ENCODE assay signal across 8 cellular contexts in the genomic region with DNA sequence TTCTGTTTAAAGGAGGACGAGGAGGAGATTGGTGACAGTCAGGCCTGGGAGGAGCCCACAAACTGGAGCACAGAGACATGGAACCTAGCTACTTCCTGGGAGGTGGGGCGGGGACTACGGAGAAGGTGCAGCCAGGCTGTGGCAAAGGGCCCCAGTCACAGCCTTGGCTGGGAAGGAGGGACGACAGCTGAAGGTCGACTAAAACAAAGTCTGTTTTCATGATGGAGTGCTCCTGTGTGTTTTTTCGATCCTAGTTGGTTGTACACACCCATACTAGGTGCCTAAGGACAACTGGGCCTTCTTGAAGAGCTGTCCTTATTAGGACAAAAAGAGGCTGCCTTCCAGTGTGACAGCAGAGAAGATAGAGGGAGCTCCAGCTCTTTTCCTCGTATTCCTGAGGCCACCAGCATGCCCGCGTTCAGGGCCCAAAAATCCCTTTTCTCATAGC. TPM values are rescaled to one million over a fixed set of nuclear protein-coding genes. Genes with fewer than 3 reads are reported as not detected.
A peak's percentile ranks its signal among the peaks of the same experiment; 100 is the strongest.
DNase-seq lines count a peak whose midpoint lies in the region; ATAC-seq and TF ChIP-seq lines count a peak whose summit lies in the region.

No MANE protein-coding gene starts in this region.

- POLR2A ChIA-PET in CD8-positive, alpha-beta T cell (lab: Charles Lee) = interaction anchor here (0.6 to 1.8 kb wide), 5 partner anchors 13 to 97 kb away, joined by 4 to 5 read pairs (median 5); partner anchors contain the start of genes CREB3 and TLN1
- POLR2A ChIA-PET in naive thymus-derived CD8-positive, alpha-beta T cell (lab: Charles Lee) = interaction anchor here (0.9 to 8.7 kb wide), 7 partner anchors 14 to 95 kb away, joined by 3 to 180 read pairs (median 4); partner anchors contain the start of genes CREB3, SIT1 and TLN1

- peaks cover 59% of the 10 kb centered on the region for H3K4me1 ChIP-seq in CD8-positive, alpha-beta T cell (ENCODE audit: insufficient read depth, low read length)
- H3K4me1 ChIP-seq in Karpas-422 (ENCODE audit: low read length) (peaks cover 76% of the 10 kb centered on the region), colonic mucosa (peaks cover 24% of the 10 kb centered on the region)

- H2AFZ ChIP-seq in Karpas-422 (ENCODE audit: low read length) = no peak overlapping the region

- no peaks in the 10 kb centered on the region for H3K9me2 ChIP-seq in Karpas-422 (replicated peaks; ENCODE audit: insufficient read depth, low read length)

- H3K36me3 ChIP-seq in CD8-positive, alpha-beta T cell (ENCODE audit: insufficient read depth, low read length) = peaks cover 6% of the 10 kb centered on the region
- H3K36me3 ChIP-seq in Karpas-422 (ENCODE audit: insufficient read depth, low read length) (peaks cover 14% of the 10 kb centered on the region; the same call in 1 of the 2 replicates), colonic mucosa (no peaks in the 10 kb centered on the region)

- H3K27me3 ChIP-seq in CD8-positive, alpha-beta T cell (ENCODE audit: insufficient read depth, low read length) = no peaks in the 10 kb centered on the region
- H3K27me3 ChIP-seq in Karpas-422 (ENCODE audit: low read length) = no peaks in the 10 kb centered on the region
- no peaks in the 10 kb centered on the region for H3K27me3 ChIP-seq in colonic mucosa

- no peaks in the 10 kb centered on the region for H3K9me3 ChIP-seq in CD8-positive, alpha-beta T cell (ENCODE audit: low read length)
- H3K9me3 ChIP-seq in Karpas-422 (ENCODE audit: low read length) (no peaks in the 10 kb centered on the region), colonic mucosa (no peaks in the 10 kb centered on the region)

- no peak for TF ChIP-seq CTCF in CD8-positive, alpha-beta T cell (IDR thresholded peaks at IDR 0.05)
- peak; percentile 49 for TF ChIP-seq CTCF in colonic mucosa (IDR thresholded peaks at IDR 0.05)
- TF ChIP-seq CTCF in GM20000 (IDR thresholded peaks at IDR 0.05; ENCODE audit: extremely low read depth, missing control alignments) = no peak

- peak overlapping the region; percentile 35 for H3K4me3 Mint-ChIP-seq in CD8-positive, alpha-beta T cell
- H3K4me3 Mint-ChIP-seq in naive thymus-derived CD8-positive, alpha-beta T cell = peak overlapping the region in 9 of 10 donors; percentile 10 to 88 (median 42)

- ATAC-seq in CD8-positive, alpha-beta T cell = no peak
- ATAC-seq in naive thymus-derived CD8-positive, alpha-beta T cell = no peak
- no peak for ATAC-seq in GM21390 (IDR thresholded peaks at IDR 0.05; ENCODE audit: unreplicated experiment)
- ATAC-seq in HG02759 (IDR thresholded peaks at IDR 0.05; ENCODE audit: unreplicated experiment) = no peak

- no peak for DNase-seq in CD8-positive, alpha-beta T cell
- DNase-seq in Karpas-422 (no peak), colonic mucosa (peak; percentile 65), GM20000 (ENCODE audit: low spot score) (no peak), DMS79 treated with DMSO at 0.1 percent for 48 hours (lab: John Stamatoyannopoulos, UW) (no peak)
- no peak for DNase-seq in naive thymus-derived CD8-positive, alpha-beta T cell

- no peaks in the 10 kb centered on the region for H3K9me3 Mint-ChIP-seq in CD8-positive, alpha-beta T cell
- peaks cover 0 to 6% (median 0%) of the 10 kb centered on the region in 9 donors for H3K9me3 Mint-ChIP-seq in naive thymus-derived CD8-positive, alpha-beta T cell

- peaks cover 32% of the 10 kb centered on the region for H3K79me2 ChIP-seq in Karpas-422 (ENCODE audit: low read length)

- CTCF ChIA-PET in CD8-positive, alpha-beta T cell (lab: Charles Lee) = interaction anchor here (0.7 to 14.4 kb wide), 17 partner anchors 9 to 187 kb away, joined by 3 to 193 read pairs (median 5); partner anchors contain the start of genes CREB3, TLN1 and TPM2

- peaks cover 79% of the 10 kb centered on the region for H3K4me1 Mint-ChIP-seq in CD8-positive, alpha-beta T cell (ENCODE audit: low read depth)
- H3K4me1 Mint-ChIP-seq in naive thymus-derived CD8-positive, alpha-beta T cell = peaks cover 45 to 95% (median 87%) of the 10 kb centered on the region in 4 donors

- H4K20me1 ChIP-seq in Karpas-422 (ENCODE audit: insufficient read depth, low read depth, low read length) = no peaks in the 10 kb centered on the region

- H3K9ac ChIP-seq in Karpas-422 (ENCODE audit: low read length) (peak overlapping the region; percentile 33), colonic mucosa (ENCODE audit: low read depth in 2 of 2, low read length in 2 of 2) (peak overlapping the region; percentile 33 to 64)

- peaks cover 2% of the 10 kb centered on the region for H3K27me3 Mint-ChIP-seq in CD8-positive, alpha-beta T cell (ENCODE audit: low read depth)
- H3K27me3 Mint-ChIP-seq in naive thymus-derived CD8-positive, alpha-beta T cell = peaks cover 0 to 5% (median 0%) of the 10 kb centered on the region in 5 donors

- H3K36me3 Mint-ChIP-seq in CD8-positive, alpha-beta T cell = peaks cover 30% of the 10 kb centered on the region
- peaks cover 4 to 29% (median 13%) of the 10 kb centered on the region in 3 donors for H3K36me3 Mint-ChIP-seq in naive thymus-derived CD8-positive, alpha-beta T cell

- H3K4me2 ChIP-seq in Karpas-422 (ENCODE audit: low read depth, low read length, poor library complexity, severe bottlenecking) = peak overlapping the region; percentile 90

- peak overlapping the region; percentile 77 for H3K27ac Mint-ChIP-seq in CD8-positive, alpha-beta T cell
- peak overlapping the region; percentile 44 to 99 (median 68) for H3K27ac Mint-ChIP-seq in naive thymus-derived CD8-positive, alpha-beta T cell

- H3K4me3 ChIP-seq in CD8-positive, alpha-beta T cell (ENCODE audit: low read depth, low read length) = no peak overlapping the region
- peak overlapping the region; percentile 76; the same call in 1 of the 2 replicates for H3K4me3 ChIP-seq in Karpas-422 (ENCODE audit: low read length)
- no peak overlapping the region for H3K4me3 ChIP-seq in colonic mucosa

- H3K27ac ChIP-seq in CD8-positive, alpha-beta T cell (ENCODE audit: low read depth, low read length) = no peak overlapping the region
- H3K27ac ChIP-seq in Karpas-422 (ENCODE audit: low read length) = peak overlapping the region; percentile 80; the same call in 1 of the 2 replicates
- peak overlapping the region; percentile 81 for H3K27ac ChIP-seq in colonic mucosa

- intact Hi-C loops in CD8-positive, alpha-beta T cell (cut with DNase I, micrococcal nuclease) = no loop called here
- intact Hi-C loops in colonic mucosa (cut with DNase I) = loop anchor here (5.0 kb wide), 1 partner anchor 71 kb away; the partner anchor contains the start of genes CREB3 and TLN1

RNA-seq across cellular contexts. Expression of gene CCDC107, which starts 2.9 kb away (rescaled TPM):
- total RNA-seq in CD8-positive, alpha-beta T cell = 1 to 10 TPM; 7.4 to 9.1 TPM
- 13.2 and 24.0 TPM in 2 replicates for total RNA-seq in Karpas-422 (2014; rRNA removed; shearing (Covaris generic); ENCODE audit: low replicate concordance)
- 10 to 100 TPM; 19.4 to 38.3 TPM for total RNA-seq in colonic mucosa
- total RNA-seq in naive thymus-derived CD8-positive, alpha-beta T cell = 10 to 100 TPM; 13.8 to 16.6 TPM
- 10 to 100 TPM; 45.9 to 59.0 (median 51.5) TPM for polyA plus RNA-seq in naive thymus-derived CD8-positive, alpha-beta T cell

RNA-seq across cellular contexts. Expression of gene RMRP, which starts 3.2 kb away (rescaled TPM):
- total RNA-seq in CD8-positive, alpha-beta T cell = over 10,000 TPM; 22,073 to 26,359 TPM
- total RNA-seq in Karpas-422 (2014; rRNA removed; shearing (Covaris generic); ENCODE audit: low replicate concordance) = 23,349 and 56,129 TPM in 2 replicates
- over 10,000 TPM; 17,917 to 26,785 TPM for total RNA-seq in colonic mucosa
- over 10,000 TPM; 14,495 to 21,271 TPM for total RNA-seq in naive thymus-derived CD8-positive, alpha-beta T cell
- 10 to 100 TPM in 1 of 3 donors, not detected in 2; 33.0 TPM for polyA plus RNA-seq in naive thymus-derived CD8-positive, alpha-beta T cell

RNA-seq across cellular contexts. Expression of gene ARHGEF39, which starts 4.0 kb away (rescaled TPM):
- total RNA-seq in CD8-positive, alpha-beta T cell = under 1 TPM; 0.25 to 0.35 TPM
- total RNA-seq in Karpas-422 (2014; rRNA removed; shearing (Covaris generic); ENCODE audit: low replicate concordance) = 15.3 and 16.0 TPM in 2 replicates
- 10 to 100 TPM in 1 of 2 donors, 1 to 10 TPM in 1; 7.3 to 34.0 TPM for total RNA-seq in colonic mucosa
- total RNA-seq in naive thymus-derived CD8-positive, alpha-beta T cell = under 1 TPM in 1 of 2 experiments, not detected in 1; 0.29 TPM
- polyA plus RNA-seq in naive thymus-derived CD8-positive, alpha-beta T cell = under 1 TPM; 0.13 to 0.25 (median 0.24) TPM

RNA-seq across cellular contexts. Expression of gene SIT1, which starts 10.3 kb away (rescaled TPM):
- 10 to 100 TPM; 11.0 to 11.6 TPM for total RNA-seq in CD8-positive, alpha-beta T cell
- 97.6 and 117 TPM in 2 replicates for total RNA-seq in Karpas-422 (2014; rRNA removed; shearing (Covaris generic); ENCODE audit: low replicate concordance)
- 1 to 10 TPM in 1 of 2 donors, under 1 TPM in 1; 0.67 to 1.0 TPM for total RNA-seq in colonic mucosa
- total RNA-seq in naive thymus-derived CD8-positive, alpha-beta T cell = 10 to 100 TPM; 24.2 to 25.4 TPM
- 100 to 1,000 TPM in 1 of 3 donors, 10 to 100 TPM in 2; 82.2 to 128 (median 91.6) TPM for polyA plus RNA-seq in naive thymus-derived CD8-positive, alpha-beta T cell

RNA-seq across cellular contexts. Expression of gene CA9, which starts 12.7 kb away (rescaled TPM):
- not detected for total RNA-seq in CD8-positive, alpha-beta T cell
- 26.8 and 35.2 TPM in 2 replicates for total RNA-seq in Karpas-422 (2014; rRNA removed; shearing (Covaris generic); ENCODE audit: low replicate concordance)
- total RNA-seq in colonic mucosa = 1 to 10 TPM; 1.8 to 5.9 TPM
- total RNA-seq in naive thymus-derived CD8-positive, alpha-beta T cell = not detected
- polyA plus RNA-seq in naive thymus-derived CD8-positive, alpha-beta T cell = not detected

Comparison
In these comparisons a context has a peak if more than half of its experiments do, and no peak if none do; other contexts are left out.
1. RNA of gene ARHGEF39, which starts 4.0 kb away (total RNA-seq): 7.3 to 34.0 TPM in colonic mucosa and 15.3 to 16.0 TPM in Karpas-422; 0.25 to 0.35 TPM in CD8-positive, alpha-beta T cell and 0.29 TPM in naive thymus-derived CD8-positive, alpha-beta T cell; every median in the first group is over 4 times any median in the second.